8 cellular contexts compared by ENCODE assay signal in genomic region chr13:48094781-48095502, GRCh38. TPM values are rescaled to one million over a fixed set of nuclear protein-coding genes. Genes with fewer than 3 reads are reported as not detected.
A peak's percentile ranks its signal among the peaks of the same experiment; 100 is the strongest.
DNase-seq lines count a peak whose midpoint lies in the region; ATAC-seq and TF ChIP-seq lines count a peak whose summit lies in the region.

Gene MED4, minus strand, starts transcription at chr13:48095104. Its CDS starts 26 bp downstream, at chr13:48095078.

- peak; percentile 99 for TF ChIP-seq CTCF in VCaP (conservative IDR thresholded peaks at IDR 0.05)
- TF ChIP-seq CTCF in breast epithelium (IDR thresholded peaks at IDR 0.05), result peak; percentile 98 to 99 (median 99)

- H3K27me3 ChIP-seq in breast epithelium (no peaks in the 10 kb centered on the region), iPS-20b (ENCODE audit: insufficient read depth, low read length) (no peaks in the 10 kb centered on the region)

- H3K36me3 ChIP-seq in breast epithelium, result no peaks in the 10 kb centered on the region
- 0 out of 2 replicates have a peak, but pooled peaks cover under 1% of the 10 kb centered on the region for H3K36me3 ChIP-seq in iPS-20b (ENCODE audit: insufficient read depth, low read depth, low read length)

- peak within 1 kb of the TSS; percentile 79 for H3K27ac ChIP-seq in VCaP
- H3K27ac ChIP-seq in breast epithelium, result peak within 1 kb of the TSS; percentile 88 to 89
- peak within 1 kb of the TSS; percentile 16 for H3K27ac ChIP-seq in iPS-20b (ENCODE audit: low read length)
- H3K27ac ChIP-seq in skin epidermis, result peak within 1 kb of the TSS; percentile 74 to 98 (median 93)

- H3K4me1 ChIP-seq in breast epithelium (peaks cover 0 to under 1% of the 10 kb centered on the region in 2 donors), iPS-20b (ENCODE audit: insufficient read depth, low read length) (peaks cover 28% of the 10 kb centered on the region)

- intact Hi-C loops in breast epithelium (cut with DNase I; ENCODE audit: low total_unique reads), result no loop called here

- no peaks in the 10 kb centered on the region for H3K9me3 ChIP-seq in breast epithelium
- no peaks in the 10 kb centered on the region for H3K9me3 ChIP-seq in iPS-20b (ENCODE audit: insufficient read depth, low read depth, low read length)

- TF ChIP-seq POLR2A in breast epithelium (IDR thresholded peaks at IDR 0.05), result peak; percentile 82

- peak within 1 kb of the TSS; percentile 88 for H3K9ac ChIP-seq in iPS-20b (ENCODE audit: low read depth, low read length)

- H3K4me3 ChIP-seq in breast epithelium (peak within 1 kb of the TSS; percentile 76 to 99 (median 90)), iPS-20b (ENCODE audit: low read length) (peak within 1 kb of the TSS; percentile 74), skin epidermis (peak within 1 kb of the TSS; percentile 80 to 100 (median 94))

- DNase-seq in AG08395 (ENCODE audit: low spot score) (peak; percentile 99), NCI-H2196 (lab: John Stamatoyannopoulos, UW; ENCODE audit: unreplicated experiment) (peak; percentile 79), breast epithelium (ENCODE audit: low spot score in 2 of 2) (peak; percentile 92 to 94)

- ATAC-seq in GM18870 (IDR thresholded peaks at IDR 0.05; ENCODE audit: unreplicated experiment) (peak; percentile 86), HG03135 (IDR thresholded peaks at IDR 0.05; ENCODE audit: unreplicated experiment) (peak; percentile 89)

RNA-seq across cellular contexts. Expression of gene MED4, which starts in this region (rescaled TPM):
- total RNA-seq in breast epithelium, result 10 to 100 TPM; 39.0 to 45.1 (median 39.8) TPM

Comparison
In these comparisons a context has a peak if more than half of its experiments do, and no peak if none do; other contexts are left out.
1. Peak in every context shown above with its lines: DNase-seq, ATAC-seq, H3K4me3 ChIP-seq and H3K27ac ChIP-seq.
2. H3K27ac ChIP-seq: peak in every context shown above with its lines; median percentile 93 in skin epidermis; 88 in breast epithelium; 79 in VCaP; 16 in iPS-20b.